1 cellular context compared by ENCODE assay signal in genomic region chr17:50372222-50372621, GRCh38.
TF ChIP-seq lines count a peak whose summit lies in the region.

No MANE protein-coding gene starts in this region.

TF ChIP-seq in endothelial cell of umbilical vein, 7 proteins besides CTCF, POLR2A, EP300 and RAD21:
- TF ChIP-seq JUN (IDR thresholded peaks at IDR 0.05; ENCODE audit: borderline replicate concordance, insufficient read depth, insufficient read length, low read depth), result no peak
